In the genomic region with DNA sequence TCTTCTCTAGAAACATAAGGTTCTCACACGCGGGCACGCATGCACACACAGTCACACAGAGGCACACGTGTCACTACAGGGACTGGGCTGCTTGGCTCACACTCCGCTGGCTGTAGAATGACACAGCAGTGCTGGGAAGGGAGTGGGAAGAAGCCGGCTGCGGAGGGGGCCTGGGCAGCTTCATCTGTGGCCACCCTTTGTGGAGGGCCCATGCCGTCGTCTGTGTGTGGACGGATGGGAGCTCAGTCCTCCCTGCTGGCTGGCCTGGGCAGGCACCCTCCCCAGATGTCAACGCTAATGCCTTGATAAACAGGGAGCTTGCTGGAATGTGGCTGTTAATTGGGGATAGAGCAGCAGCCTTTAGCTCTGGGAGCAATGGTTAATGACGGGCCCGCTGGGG, we compare ENCODE assay signal across 1 cellular context.
TF ChIP-seq lines count a peak whose summit lies in the region.

No MANE protein-coding gene starts in this region.

TF ChIP-seq in K562, 482 proteins besides CTCF, POLR2A, EP300 and RAD21 (continued from another document and continues in another):
- TF ChIP-seq, protein P1, sequence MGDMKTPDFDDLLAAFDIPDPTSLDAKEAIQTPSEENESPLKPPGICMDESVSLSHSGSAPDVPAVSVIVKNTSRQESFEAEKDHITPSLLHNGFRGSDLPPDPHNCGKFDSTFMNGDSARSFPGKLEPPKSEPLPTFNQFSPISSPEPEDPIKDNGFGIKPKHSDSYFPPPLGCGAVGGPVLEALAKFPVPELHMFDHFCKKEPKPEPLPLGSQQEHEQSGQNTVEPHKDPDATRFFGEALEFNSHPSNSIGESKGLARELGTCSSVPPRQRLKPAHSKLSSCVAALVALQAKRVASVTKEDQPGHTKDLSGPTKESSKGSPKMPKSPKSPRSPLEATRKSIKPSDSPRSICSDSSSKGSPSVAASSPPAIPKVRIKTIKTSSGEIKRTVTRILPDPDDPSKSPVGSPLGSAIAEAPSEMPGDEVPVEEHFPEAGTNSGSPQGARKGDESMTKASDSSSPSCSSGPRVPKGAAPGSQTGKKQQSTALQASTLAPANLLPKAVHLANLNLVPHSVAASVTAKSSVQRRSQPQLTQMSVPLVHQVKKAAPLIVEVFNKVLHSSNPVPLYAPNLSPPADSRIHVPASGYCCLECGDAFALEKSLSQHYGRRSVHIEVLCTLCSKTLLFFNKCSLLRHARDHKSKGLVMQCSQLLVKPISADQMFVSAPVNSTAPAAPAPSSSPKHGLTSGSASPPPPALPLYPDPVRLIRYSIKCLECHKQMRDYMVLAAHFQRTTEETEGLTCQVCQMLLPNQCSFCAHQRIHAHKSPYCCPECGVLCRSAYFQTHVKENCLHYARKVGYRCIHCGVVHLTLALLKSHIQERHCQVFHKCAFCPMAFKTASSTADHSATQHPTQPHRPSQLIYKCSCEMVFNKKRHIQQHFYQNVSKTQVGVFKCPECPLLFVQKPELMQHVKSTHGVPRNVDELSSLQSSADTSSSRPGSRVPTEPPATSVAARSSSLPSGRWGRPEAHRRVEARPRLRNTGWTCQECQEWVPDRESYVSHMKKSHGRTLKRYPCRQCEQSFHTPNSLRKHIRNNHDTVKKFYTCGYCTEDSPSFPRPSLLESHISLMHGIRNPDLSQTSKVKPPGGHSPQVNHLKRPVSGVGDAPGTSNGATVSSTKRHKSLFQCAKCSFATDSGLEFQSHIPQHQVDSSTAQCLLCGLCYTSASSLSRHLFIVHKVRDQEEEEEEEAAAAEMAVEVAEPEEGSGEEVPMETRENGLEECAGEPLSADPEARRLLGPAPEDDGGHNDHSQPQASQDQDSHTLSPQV (IDR thresholded peaks at IDR 0.05) = peak; percentile 61; the same call in 1 of the 2 replicates
- TF ChIP-seq CTBP1 (IDR thresholded peaks at IDR 0.05; ENCODE audit: borderline replicate concordance) = no peak
- 0 out of 2 replicates have a peak, but pooled peaks have one; percentile 27 for TF ChIP-seq RBFOX2 (IDR thresholded peaks at IDR 0.05; ENCODE audit: low read depth, low read length)
- no peak for TF ChIP-seq ZNF699 (CRISPR knock-in tag; IDR thresholded peaks at IDR 0.05; ENCODE audit: insufficient replicate concordance)
- TF ChIP-seq ZNF77 (CRISPR knock-in tag; IDR thresholded peaks at IDR 0.05) = no peak
- TF ChIP-seq MAZ (CRISPR knock-in tag; conservative IDR thresholded peaks at IDR 0.05 in 1 of 2, IDR thresholded peaks at IDR 0.05 in 1 of 2) = no peak
- peak; percentile 51; the same call in 1 of the 2 replicates for TF ChIP-seq L3MBTL2 (IDR thresholded peaks at IDR 0.05)
- TF ChIP-seq ZNF57 (CRISPR knock-in tag; IDR thresholded peaks at IDR 0.05) = no peak
- no peak for TF ChIP-seq MAX (CRISPR knock-in tag; IDR thresholded peaks at IDR 0.05)
- no peak for TF ChIP-seq COPS2 (conservative IDR thresholded peaks at IDR 0.05)
- no peak for TF ChIP-seq RNF2 (IDR thresholded peaks at IDR 0.05)
- TF ChIP-seq, protein P2, sequence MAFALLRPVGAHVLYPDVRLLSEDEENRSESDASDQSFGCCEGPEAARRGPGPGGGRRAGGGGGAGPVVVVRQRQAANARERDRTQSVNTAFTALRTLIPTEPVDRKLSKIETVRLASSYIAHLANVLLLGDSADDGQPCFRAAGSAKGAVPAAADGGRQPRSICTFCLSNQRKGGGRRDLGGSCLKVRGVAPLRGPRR (CRISPR knock-in tag; IDR thresholded peaks at IDR 0.05) = no peak
- no peak for TF ChIP-seq ZNF830 (CRISPR knock-in tag; IDR thresholded peaks at IDR 0.05)
- TF ChIP-seq ZNF274 (IDR thresholded peaks at IDR 0.05; ENCODE audit: borderline replicate concordance, low read depth, low read length) = no peak
- no peak for TF ChIP-seq POLR2H (tag; IDR thresholded peaks at IDR 0.05; ENCODE audit: low read depth)
- TF ChIP-seq BCL6 (CRISPR knock-in tag; IDR thresholded peaks at IDR 0.05) = no peak
- no peak for TF ChIP-seq ZBTB26 (CRISPR knock-in tag; IDR thresholded peaks at IDR 0.05)
- TF ChIP-seq SMARCA4 (IDR thresholded peaks at IDR 0.05) = no peak
- TF ChIP-seq SMAD4 (CRISPR knock-in tag; conservative IDR thresholded peaks at IDR 0.05) = no peak
- no peak for TF ChIP-seq ZNF165 (CRISPR knock-in tag; IDR thresholded peaks at IDR 0.05; ENCODE audit: borderline replicate concordance)
- TF ChIP-seq BACH1 (tag; IDR thresholded peaks at IDR 0.05) = no peak
- no peak for TF ChIP-seq ZNF586 (CRISPR knock-in tag; conservative IDR thresholded peaks at IDR 0.05)
- TF ChIP-seq ARID3B (CRISPR knock-in tag; IDR thresholded peaks at IDR 0.05; ENCODE audit: borderline replicate concordance) = no peak
- TF ChIP-seq FOXA3 (CRISPR knock-in tag; conservative IDR thresholded peaks at IDR 0.05 in 1 of 2, IDR thresholded peaks at IDR 0.05 in 1 of 2) = no peak
- TF ChIP-seq SUPT5H (IDR thresholded peaks at IDR 0.05) = no peak
- no peak for TF ChIP-seq DLX4 (CRISPR knock-in tag; IDR thresholded peaks at IDR 0.05)
- no peak for TF ChIP-seq TARDBP (IDR thresholded peaks at IDR 0.05)
- no peak for TF ChIP-seq ZNF764 (CRISPR knock-in tag; IDR thresholded peaks at IDR 0.05; ENCODE audit: low read depth)
- no peak for TF ChIP-seq TSC22D4 (tag; IDR thresholded peaks at IDR 0.05)
- no peak for TF ChIP-seq NONO (IDR thresholded peaks at IDR 0.05; ENCODE audit: low read depth in 2 of 2, low read length in 1 of 2)
- no peak for TF ChIP-seq CEBPG (CRISPR knock-in tag; IDR thresholded peaks at IDR 0.05)
- TF ChIP-seq CEBPG (tag; conservative IDR thresholded peaks at IDR 0.05 in 1 of 2, IDR thresholded peaks at IDR 0.05 in 1 of 2) = no peak
- TF ChIP-seq TBL1XR1 (IDR thresholded peaks at IDR 0.05; ENCODE audit: low read length in 2 of 2) = no peak
- TF ChIP-seq SMAD1 (IDR thresholded peaks at IDR 0.05; ENCODE audit: low read depth, low read length, partially characterized antibody) = no peak
- no peak for TF ChIP-seq ZNF436 (CRISPR knock-in tag; IDR thresholded peaks at IDR 0.05)
- TF ChIP-seq ZNF124 (CRISPR knock-in tag; IDR thresholded peaks at IDR 0.05) = no peak
- no peak for TF ChIP-seq ARNT (IDR thresholded peaks at IDR 0.05)
- TF ChIP-seq C11orf30 (IDR thresholded peaks at IDR 0.05; ENCODE audit: low read depth) = peak; percentile 48
- TF ChIP-seq SAFB (IDR thresholded peaks at IDR 0.05; ENCODE audit: borderline replicate concordance, low read depth, low read length) = no peak
- TF ChIP-seq, protein P3, sequence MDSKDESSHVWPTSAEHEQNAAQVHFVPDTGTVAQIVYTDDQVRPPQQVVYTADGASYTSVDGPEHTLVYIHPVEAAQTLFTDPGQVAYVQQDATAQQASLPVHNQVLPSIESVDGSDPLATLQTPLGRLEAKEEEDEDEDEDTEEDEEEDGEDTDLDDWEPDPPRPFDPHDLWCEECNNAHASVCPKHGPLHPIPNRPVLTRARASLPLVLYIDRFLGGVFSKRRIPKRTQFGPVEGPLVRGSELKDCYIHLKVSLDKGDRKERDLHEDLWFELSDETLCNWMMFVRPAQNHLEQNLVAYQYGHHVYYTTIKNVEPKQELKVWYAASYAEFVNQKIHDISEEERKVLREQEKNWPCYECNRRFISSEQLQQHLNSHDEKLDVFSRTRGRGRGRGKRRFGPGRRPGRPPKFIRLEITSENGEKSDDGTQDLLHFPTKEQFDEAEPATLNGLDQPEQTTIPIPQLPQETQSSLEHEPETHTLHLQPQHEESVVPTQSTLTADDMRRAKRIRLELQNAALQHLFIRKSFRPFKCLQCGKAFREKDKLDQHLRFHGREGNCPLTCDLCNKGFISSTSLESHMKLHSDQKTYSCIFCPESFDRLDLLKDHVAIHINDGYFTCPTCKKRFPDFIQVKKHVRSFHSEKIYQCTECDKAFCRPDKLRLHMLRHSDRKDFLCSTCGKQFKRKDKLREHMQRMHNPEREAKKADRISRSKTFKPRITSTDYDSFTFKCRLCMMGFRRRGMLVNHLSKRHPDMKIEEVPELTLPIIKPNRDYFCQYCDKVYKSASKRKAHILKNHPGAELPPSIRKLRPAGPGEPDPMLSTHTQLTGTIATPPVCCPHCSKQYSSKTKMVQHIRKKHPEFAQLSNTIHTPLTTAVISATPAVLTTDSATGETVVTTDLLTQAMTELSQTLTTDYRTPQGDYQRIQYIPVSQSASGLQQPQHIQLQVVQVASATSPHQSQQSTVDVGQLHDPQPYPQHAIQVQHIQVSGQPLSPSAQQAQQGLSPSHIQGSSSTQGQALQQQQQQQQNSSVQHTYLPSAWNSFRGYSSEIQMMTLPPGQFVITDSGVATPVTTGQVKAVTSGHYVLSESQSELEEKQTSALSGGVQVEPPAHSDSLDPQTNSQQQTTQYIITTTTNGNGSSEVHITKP (IDR thresholded peaks at IDR 0.05; ENCODE audit: partially characterized antibody) = no peak
- TF ChIP-seq CHCHD3 (CRISPR knock-in tag; IDR thresholded peaks at IDR 0.05) = no peak
- TF ChIP-seq DACH1 (IDR thresholded peaks at IDR 0.05; ENCODE audit: partially characterized antibody) = no peak
- no peak for TF ChIP-seq NCOA4 (IDR thresholded peaks at IDR 0.05; ENCODE audit: partially characterized antibody)
- TF ChIP-seq NFE2 (IDR thresholded peaks at IDR 0.05; ENCODE audit: low read depth) = peak; percentile 65
- no peak for TF ChIP-seq ZBTB11 (CRISPR knock-in tag; IDR thresholded peaks at IDR 0.05)
